ENCODE assay signal across 29 cellular contexts in genomic region chr2:180169474-180169873, GRCh38.
"Had no signal": no experiment of that assay in that cellular context is flagged by ENCODE, and none has a peak within 500 bp of the region (broad histone marks: within the 10 kb centered on the region; RNA-seq: fewer than 3 reads in every experiment).

No MANE protein-coding gene starts in this region.

- H3K4me2 ChIP-seq: hepatocyte, smooth muscle cell had no signal

- H3K27ac ChIP-seq: colonic mucosa, gastrocnemius medialis, heart left ventricle, hepatocyte, prostate gland, right atrium auricular region, suprapubic skin, transverse colon, vagina had no signal

- H3K36me3 ChIP-seq: colonic mucosa, gastrocnemius medialis, heart left ventricle, prostate gland, right atrium auricular region, suprapubic skin, transverse colon, vagina had no signal

- H3K36me3 Mint-ChIP-seq: memory B cell had no signal

- H3K9me3 ChIP-seq: colonic mucosa, prostate gland had no signal

- H3K4me3 ChIP-seq: colonic mucosa, gastrocnemius medialis, heart left ventricle, hepatocyte, lung, mucosa of descending colon, prostate gland, right atrium auricular region, smooth muscle cell, suprapubic skin, transverse colon, vagina had no signal

- H2AFZ ChIP-seq: hepatocyte had no signal

- H3K79me2 ChIP-seq: hepatocyte had no signal

- ATAC-seq: gastrocnemius medialis; heart left ventricle; left lobe of liver; mucosa of descending colon; sciatic nerve; stimulated activated naive CD8-positive, alpha-beta T cell treated with anti-CD3 and anti-CD28 coated beads, Interleukin-15, amount 100 ng/mL, for 72 hours had no signal

- H3K27me3 ChIP-seq: colonic mucosa, gastrocnemius medialis, heart left ventricle, hepatocyte, right atrium auricular region, suprapubic skin, transverse colon, vagina had no signal

- H3K4me1 ChIP-seq: colonic mucosa, gastrocnemius medialis, heart left ventricle, prostate gland, right atrium auricular region, suprapubic skin, transverse colon, vagina had no signal

- H3K27ac Mint-ChIP-seq: memory B cell; mesothelial cell of epicardium; nephron; stimulated activated naive CD8-positive, alpha-beta T cell treated with anti-CD3 and anti-CD28 coated beads, Interleukin-15, amount 100 ng/mL, for 72 hours had no signal

- H3K4me1 Mint-ChIP-seq: memory B cell; mesothelial cell of epicardium; naive B cell; nephron; stimulated activated naive CD8-positive, alpha-beta T cell treated with anti-CD3 and anti-CD28 coated beads, Interleukin-15, amount 100 ng/mL, for 72 hours had no signal

- H3K27me3 Mint-ChIP-seq: naive B cell had no signal

- DNase-seq: colonic mucosa; dermis blood vessel endothelial cell; effector memory CD4-positive, alpha-beta T cell; erythroblast; gastrocnemius medialis; kidney; mucosa of descending colon; naive B cell; nucleus accumbens; stimulated activated CD4-positive, alpha-beta T cell treated with anti-CD3 and anti-CD28 coated beads, Interleukin-12 subunit alpha, Interleukin-12 subunit beta, amount 100 ng/mL, for 4 hours; stimulated activated CD4-positive, alpha-beta T cell treated with anti-CD3 and anti-CD28 coated beads, Interleukin-1b, Interleukin-23, amount 100 ng/mL, for 48 hours; stimulated activated CD4-positive, alpha-beta T cell treated with anti-CD3 and anti-CD28 coated beads, Interleukin-4, amount 100 ng/mL, for 1 hour; stimulated activated CD8-positive, alpha-beta memory T cell treated with anti-CD3 and anti-CD28 coated beads, Interleukin-4, amount 100 ng/mL, for 48 hours; stimulated activated naive CD4-positive, alpha-beta T cell; stimulated activated naive CD8-positive, alpha-beta T cell treated with anti-CD3 and anti-CD28 coated beads, Interleukin-15, amount 100 ng/mL, for 72 hours; transverse colon had no signal

- H3K4me3 Mint-ChIP-seq: memory B cell; mesothelial cell of epicardium; naive B cell; nephron; stimulated activated naive CD8-positive, alpha-beta T cell treated with anti-CD3 and anti-CD28 coated beads, Interleukin-15, amount 100 ng/mL, for 72 hours had no signal
